ENCODE assay signal across 25 cellular contexts in the genomic region with DNA sequence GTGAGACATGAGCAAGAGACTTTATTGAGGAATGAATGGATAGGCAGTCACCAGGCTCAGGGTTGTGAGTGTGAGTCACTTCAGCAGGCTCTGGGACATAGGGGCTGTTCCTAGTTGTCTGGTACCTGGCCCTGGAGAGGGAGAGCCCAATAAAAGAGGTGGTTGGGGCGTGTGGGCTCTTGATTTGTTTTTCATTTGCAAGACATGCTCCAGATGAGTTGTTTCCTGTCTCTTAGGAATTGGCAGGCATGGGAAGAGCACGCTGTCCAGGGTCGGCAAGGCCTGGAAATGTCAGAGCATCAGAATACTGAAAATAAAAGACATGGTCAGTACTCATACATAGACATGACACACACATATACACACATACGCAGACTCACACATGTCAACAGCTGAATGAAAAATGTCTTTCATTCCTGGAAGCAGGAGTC.
DNase-seq lines count a peak whose midpoint lies in the region; ATAC-seq and TF ChIP-seq lines count a peak whose summit lies in the region.
"Had no signal": no experiment of that assay in that cellular context is flagged by ENCODE, and none has a peak within 500 bp of the region (broad histone marks: within the 10 kb centered on the region; RNA-seq: fewer than 3 reads in every experiment).

No MANE protein-coding gene starts in this region.

- H3K4me3 ChIP-seq in AG10803 (ENCODE audit: low read length) = no peak overlapping the region
- no peak overlapping the region for H3K4me3 ChIP-seq in mammary epithelial cell (replicated peaks in 1 of 3; ENCODE audit: insufficient read depth in 1 of 3, low read depth in 2 of 3, low read length in 3 of 3)
- no peak overlapping the region for H3K4me3 ChIP-seq in right atrium auricular region
- H3K4me3 ChIP-seq: A549, lung, pancreas, transverse colon had no signal

- H3K36me3 ChIP-seq in mammary epithelial cell (ENCODE audit: insufficient read depth, low read length) (no peaks in the 10 kb centered on the region), right atrium auricular region (no peaks in the 10 kb centered on the region)
- H3K36me3 ChIP-seq: pancreas, transverse colon, WERI-Rb-1 had no signal

- H3K27me3 ChIP-seq in mammary epithelial cell (ENCODE audit: insufficient read depth, low read length) (peaks cover 3% of the 10 kb centered on the region), right atrium auricular region (no peaks in the 10 kb centered on the region)
- H3K27me3 ChIP-seq: pancreas, transverse colon had no signal

- no peaks in the 10 kb centered on the region for H3K79me2 ChIP-seq in mammary epithelial cell (ENCODE audit: insufficient read depth, low read length)

- H3K36me3 Mint-ChIP-seq in type B pancreatic cell (no peaks in the 10 kb centered on the region), T-cell (no peaks in the 10 kb centered on the region)
- H3K36me3 Mint-ChIP-seq: immature natural killer cell, naive B cell had no signal

- BruUV-seq in mammary epithelial cell (replicated peaks; lab: Mats Ljungman, UMichigan) = no TSS peak

- H3K27ac ChIP-seq in mammary epithelial cell (ENCODE audit: insufficient read depth, low read depth, low read length) = no peak overlapping the region
- H3K27ac ChIP-seq in right atrium auricular region = no peak overlapping the region
- H3K27ac ChIP-seq: A549, pancreas, transverse colon, WERI-Rb-1 had no signal

- H3K27ac Mint-ChIP-seq in type B pancreatic cell (no peak overlapping the region), T-cell (no peak overlapping the region)
- H3K27ac Mint-ChIP-seq: immature natural killer cell, T-helper 17 cell had no signal

- in situ Hi-C loops in mammary epithelial cell (cut with MboI; ENCODE audit: low sequenced_read_pairs in 2 of 2) (no loop called here), ACHN (cut with HindIII; ENCODE audit: low pct_ligation_motif_present, low pct_unique_long_range_greater_than_20kb, low sequenced_read_pairs) (no loop called here)

- DNase-seq in AG10803 (ENCODE audit: low read depth) = peak; percentile 20
- peak; percentile 94 for DNase-seq in M059J (ENCODE audit: low read depth)
- DNase-seq in mammary epithelial cell = peak; percentile 54
- DNase-seq in lung microvascular endothelial cell (ENCODE audit: low read depth in 2 of 2) = peak; percentile 20 to 76
- DNase-seq in type B pancreatic cell (ENCODE audit: extremely low spot score, unreplicated experiment) = no peak
- DNase-seq in right atrium auricular region (ENCODE audit: low spot score) = no peak
- no peak for DNase-seq in T-cell
- DNase-seq in ACHN = no peak
- DNase-seq: activated CD4-positive, alpha-beta T cell treated with anti-CD3 and anti-CD28 coated beads, Interleukin-2, amount 50 U/mL, for 4 hours; activated gamma-delta T cell; caudate nucleus; head of caudate nucleus; immature natural killer cell; naive B cell; NCI-H2081; NCI-H524 treated with DMSO at 0.1 percent for 48 hours; pancreas; Right ventricle myocardium superior; stimulated activated CD4-positive, alpha-beta T cell treated with anti-CD3 and anti-CD28 coated beads, Interleukin-1b, Interleukin-23, amount 100 ng/mL, for 48 hours; stimulated activated naive CD8-positive, alpha-beta T cell treated with anti-CD3 and anti-CD28 coated beads, Interleukin-15, Interleukin-2, amounts not matched to agents 100 U/mL and 50 U/mL, for 24 hours; T-helper 17 cell; transverse colon; WERI-Rb-1 had no signal

- 61% methylated on average over 4 of the region's 4 CpGs for WGBS in mammary epithelial cell (ENCODE audit: low coverage, missing lambda C conversion rate)

- H2AFZ ChIP-seq in mammary epithelial cell (ENCODE audit: low read depth, low read length) = no peak overlapping the region

- H3K4me2 ChIP-seq in mammary epithelial cell (ENCODE audit: insufficient read depth, low read depth, low read length) = no peak overlapping the region
- H3K4me2 ChIP-seq: A549 had no signal

- no peaks in the 10 kb centered on the region for H3K9me3 ChIP-seq in mammary epithelial cell (replicated peaks; ENCODE audit: insufficient read depth, low read length)
- no peaks in the 10 kb centered on the region for H3K9me3 ChIP-seq in right atrium auricular region
- H3K9me3 ChIP-seq: A549, pancreas, transverse colon had no signal

- no peak overlapping the region for H3K4me3 Mint-ChIP-seq in type B pancreatic cell
- no peak overlapping the region for H3K4me3 Mint-ChIP-seq in T-cell
- H3K4me3 Mint-ChIP-seq: immature natural killer cell, naive B cell, T-helper 17 cell had no signal

- H4K20me1 ChIP-seq in mammary epithelial cell (ENCODE audit: insufficient read depth, low read length) = no peaks in the 10 kb centered on the region

- ATAC-seq in T-cell (replicated peaks in 1 of 4) = no peak
- ATAC-seq: A549; pancreas; stimulated activated naive CD8-positive, alpha-beta T cell treated with anti-CD3 and anti-CD28 coated beads, Interleukin-15, Interleukin-2, amounts not matched to agents 100 U/mL and 50 U/mL, for 24 hours; T-helper 17 cell had no signal

- CTCF ChIA-PET in mammary epithelial cell (lab: Charles Lee; ENCODE audit: low non-redundant PET) = no interaction called here
- CTCF ChIA-PET in T-cell (lab: Charles Lee) = no interaction called here

- no peak overlapping the region for H3K9ac ChIP-seq in mammary epithelial cell (ENCODE audit: insufficient read depth, low read length)

- intact Hi-C loops in mammary epithelial cell (cut with micrococcal nuclease) = loop anchor here (10.0 kb wide), 1 partner anchor 233 kb away; no protein-coding TSS in a partner anchor

- H3K4me1 Mint-ChIP-seq in type B pancreatic cell (ENCODE audit: unreplicated experiment) = peaks cover 39% of the 10 kb centered on the region
- H3K4me1 Mint-ChIP-seq in T-cell = no peaks in the 10 kb centered on the region
- H3K4me1 Mint-ChIP-seq: immature natural killer cell had no signal

- peaks cover 5% of the 10 kb centered on the region for H3K9me3 Mint-ChIP-seq in type B pancreatic cell
- no peaks in the 10 kb centered on the region for H3K9me3 Mint-ChIP-seq in T-cell
- H3K9me3 Mint-ChIP-seq: immature natural killer cell had no signal

- H3K27me3 Mint-ChIP-seq in type B pancreatic cell = peaks cover 39% of the 10 kb centered on the region
- peaks cover 17 to 18% of the 10 kb centered on the region in 2 donors for H3K27me3 Mint-ChIP-seq in T-cell

- no peak for TF ChIP-seq CTCF in AG10803 (conservative IDR thresholded peaks at IDR 0.05; ENCODE audit: low read length)
- no peak for TF ChIP-seq CTCF in mammary epithelial cell (conservative IDR thresholded peaks at IDR 0.05 in 1 of 2, IDR thresholded peaks at IDR 0.05 in 1 of 2; ENCODE audit: extremely low read depth in 1 of 2, insufficient read depth in 1 of 2, low read depth in 1 of 2, low read length in 2 of 2)
- no peak for TF ChIP-seq CTCF in type B pancreatic cell (conservative IDR thresholded peaks at IDR 0.05)
- TF ChIP-seq CTCF in right atrium auricular region (IDR thresholded peaks at IDR 0.05) = no peak

- H3K4me1 ChIP-seq in mammary epithelial cell (ENCODE audit: insufficient read depth, low read length) (no peaks in the 10 kb centered on the region), right atrium auricular region (no peaks in the 10 kb centered on the region)
- H3K4me1 ChIP-seq: pancreas, transverse colon had no signal

- dilution Hi-C loops in mammary epithelial cell (cut with HindIII; ENCODE audit: low sequenced_read_pairs) = no loop called here

- POLR2A ChIA-PET in T-cell (lab: Charles Lee) = no interaction called here

Comparison
In these comparisons a context has a peak if more than half of its experiments do, and no peak if none do; other contexts are left out.
1. DNase-seq: peak in AG10803 (single experiment), M059J (single experiment), mammary epithelial cell (single experiment) and lung microvascular endothelial cell (2 of 2); none in type B pancreatic cell (single experiment), right atrium auricular region (single experiment), T-cell (0 of 34) and ACHN (single experiment).